8 cellular contexts compared by ENCODE assay signal in genomic region chr7:151519045-151519764, GRCh38. TPM values are rescaled to one million over a fixed set of nuclear protein-coding genes. Genes with fewer than 3 reads are reported as not detected.
DNase-seq lines count a peak whose midpoint lies in the region; ATAC-seq and TF ChIP-seq lines count a peak whose summit lies in the region.
"Not testable (repeated sequence)": the region's sequence is repeated elsewhere in the genome, so short reads cannot be mapped to it uniquely, and the experiment has no call there.

No MANE protein-coding gene starts in this region.

- peak overlapping the region; percentile 88 for H3K9ac ChIP-seq in SK-N-SH

- not testable (repeated sequence) for H3K9me2 ChIP-seq in SK-N-SH

- TF ChIP-seq EP300 in SK-N-SH (IDR thresholded peaks at IDR 0.05; ENCODE audit: borderline replicate concordance in 1 of 2, low read depth in 1 of 2, low read length in 1 of 2) = not testable (repeated sequence)

- peak overlapping the region; percentile 94 to 99 (median 98) for H3K27ac Mint-ChIP-seq in CD8-positive, alpha-beta memory T cell
- H3K27ac Mint-ChIP-seq in naive thymus-derived CD4-positive, alpha-beta T cell = peak overlapping the region; percentile 94 to 99 (median 98)

- POLR2A ChIA-PET in CD8-positive, alpha-beta memory T cell (lab: Charles Lee) = interaction anchor here (0.9 to 1.6 kb wide), 9 partner anchors 19 to 1681 kb away, joined by 3 to 9 read pairs (median 4); partner anchors contain the start of genes ABCF2, NUB1, PRKAG2 and ZNF862
- POLR2A ChIA-PET in SK-N-SH (lab: Yijun Ruan, JAX) = interaction anchor here (0.9 to 2.7 kb wide), 2 partner anchors 20 to 109 kb away, joined by 3 to 9 read pairs; partner anchors contain the start of gene WDR86
- POLR2A ChIA-PET in naive thymus-derived CD4-positive, alpha-beta T cell (lab: Charles Lee) = interaction anchor here (0.6 to 2.1 kb wide), 5 partner anchors 10 to 358 kb away, joined by 3 to 11 read pairs (median 5); partner anchors contain the start of gene PRKAG2

- peak; percentile 32 for ATAC-seq in GM21367 (IDR thresholded peaks at IDR 0.05; ENCODE audit: unreplicated experiment)
- peak; percentile 48 for ATAC-seq in HG03460 (IDR thresholded peaks at IDR 0.05; ENCODE audit: unreplicated experiment)
- ATAC-seq in naive thymus-derived CD4-positive, alpha-beta T cell = peak; percentile 76

- peak overlapping the region; percentile 62 for H3K4me3 ChIP-seq in CD8-positive, alpha-beta memory T cell (ENCODE audit: low read length)
- H3K4me3 ChIP-seq in SK-N-SH (ENCODE audit: low read depth in 2 of 2, low read length in 1 of 2) (peak overlapping the region; percentile 77 to 81), fibroblast of the aortic adventitia (ENCODE audit: low read depth, low read length) (peak overlapping the region; percentile 81)
- H3K4me3 ChIP-seq in naive thymus-derived CD4-positive, alpha-beta T cell (ENCODE audit: low read length) = peak overlapping the region; percentile 72

- peak overlapping the region; percentile 89 for H3K4me2 ChIP-seq in SK-N-SH

- H3K9me3 ChIP-seq in CD8-positive, alpha-beta memory T cell (ENCODE audit: low read length); SK-N-SH; naive thymus-derived CD4-positive, alpha-beta T cell (ENCODE audit: control insufficient read depth in 2 of 3, low read length in 3 of 3): not testable (repeated sequence)

- intact Hi-C loops in naive thymus-derived CD4-positive, alpha-beta T cell (cut with micrococcal nuclease) = loop anchor here (1.0 to 10.0 kb wide), 15 partner anchors 22 to 1894 kb away; partner anchors contain the start of genes ABCF2 (in 2 of the 2), FASTK (in 2 of the 2), TMUB1 (in 2 of the 2) and AGAP3 (in 1 of the 2)

- CTCF ChIA-PET in CD8-positive, alpha-beta memory T cell (lab: Charles Lee) = interaction anchor here (1.3 to 2.1 kb wide), 3 partner anchors 20 to 71 kb away, joined by 3 to 8 read pairs (median 3); no protein-coding TSS in a partner anchor
- CTCF ChIA-PET in SK-N-SH (lab: Yijun Ruan, JAX) = interaction anchor here (0.6 to 3.2 kb wide), 6 partner anchors 9 to 648 kb away, joined by 3 to 18 read pairs (median 4); no protein-coding TSS in a partner anchor
- CTCF ChIA-PET in naive thymus-derived CD4-positive, alpha-beta T cell (lab: Charles Lee) = interaction anchor here (0.5 kb wide), 1 partner anchor 116 kb away, joined by 4 read pairs; no protein-coding TSS in a partner anchor

- peaks cover 47% of the 10 kb centered on the region for H4K20me1 ChIP-seq in SK-N-SH (ENCODE audit: insufficient read depth)

- TF ChIP-seq RAD21 in SK-N-SH (IDR thresholded peaks at IDR 0.05; ENCODE audit: low read length) = not testable (repeated sequence)

- peaks cover 51% of the 10 kb centered on the region for H3K79me2 ChIP-seq in SK-N-SH (ENCODE audit: insufficient read depth)

- H2AFZ ChIP-seq in SK-N-SH (ENCODE audit: low read depth) = not testable (repeated sequence)

- not testable (repeated sequence) for TF ChIP-seq CTCF in SK-N-SH (IDR thresholded peaks at IDR 0.05); fibroblast of the aortic adventitia (IDR thresholded peaks at IDR 0.05; ENCODE audit: insufficient read depth, low read length)

- DNase-seq in CD8-positive, alpha-beta memory T cell = peak in 4 of 5 donors; percentile 53 to 76 (median 65)
- DNase-seq in SK-N-SH = peak; percentile 77
- peak; percentile 36 to 59 (median 52) for DNase-seq in activated naive CD4-positive, alpha-beta T cell (lab: John Stamatoyannopoulos, UW)
- not testable (repeated sequence) for DNase-seq in fibroblast of the aortic adventitia (ENCODE audit: low read depth)
- DNase-seq in naive thymus-derived CD4-positive, alpha-beta T cell = peak in 7 of 9 donors; percentile 52 to 77 (median 62)
- DNase-seq in stimulated activated CD8-positive, alpha-beta memory T cell treated with anti-CD3 and anti-CD28 coated beads, Interleukin-2, amount 100 ng/mL, for 48 hours (ENCODE audit: low read depth in 2 of 2) = peak; percentile 33 to 58

- not testable (repeated sequence) for H3K9me3 Mint-ChIP-seq in CD8-positive, alpha-beta memory T cell; naive thymus-derived CD4-positive, alpha-beta T cell

- peak overlapping the region; percentile 80 for H3K27ac ChIP-seq in CD8-positive, alpha-beta memory T cell (ENCODE audit: low read depth, low read length)
- peak overlapping the region; percentile 84 to 91 for H3K27ac ChIP-seq in SK-N-SH (ENCODE audit: low read depth in 2 of 2, low read length in 1 of 2)
- H3K27ac ChIP-seq in naive thymus-derived CD4-positive, alpha-beta T cell (ENCODE audit: low read depth, low read length) = peak overlapping the region; percentile 88

- peak overlapping the region; percentile 92 to 97 (median 96) for H3K4me3 Mint-ChIP-seq in CD8-positive, alpha-beta memory T cell
- H3K4me3 Mint-ChIP-seq in naive thymus-derived CD4-positive, alpha-beta T cell = peak overlapping the region; percentile 87 to 97 (median 94)

- H3K27me3 ChIP-seq in CD8-positive, alpha-beta memory T cell (ENCODE audit: insufficient read depth, low read length, poor library complexity, severe bottlenecking); SK-N-SH (ENCODE audit: insufficient read depth); naive thymus-derived CD4-positive, alpha-beta T cell (ENCODE audit: control insufficient read depth in 2 of 2, insufficient read depth in 2 of 2, low read length in 2 of 2): not testable (repeated sequence)

- H3K36me3 Mint-ChIP-seq in CD8-positive, alpha-beta memory T cell = peaks cover 0 to 11% (median 0%) of the 10 kb centered on the region in 3 donors
- H3K36me3 Mint-ChIP-seq in naive thymus-derived CD4-positive, alpha-beta T cell = not testable (repeated sequence)

- WGBS in SK-N-SH (ENCODE audit: low lambda C conversion rate) = 0% methylated on average over 2 of the region's 113 CpGs

- not testable (repeated sequence) for H3F3A ChIP-seq in SK-N-SH (replicated peaks; ENCODE audit: insufficient read depth)

- H3K36me3 ChIP-seq in CD8-positive, alpha-beta memory T cell (ENCODE audit: insufficient read depth, low read length); SK-N-SH (replicated peaks in 1 of 2; ENCODE audit: control insufficient read depth in 1 of 2, insufficient read depth in 2 of 2, low read length in 1 of 2); naive thymus-derived CD4-positive, alpha-beta T cell (ENCODE audit: control insufficient read depth in 2 of 3, insufficient read depth in 3 of 3, low read length in 3 of 3): not testable (repeated sequence)

- not testable (repeated sequence) for H3K27me3 Mint-ChIP-seq in CD8-positive, alpha-beta memory T cell
- peaks cover 0 to 12% (median 0%) of the 10 kb centered on the region in 5 donors for H3K27me3 Mint-ChIP-seq in naive thymus-derived CD4-positive, alpha-beta T cell

- peaks cover 40 to 54% (median 52%) of the 10 kb centered on the region in 3 donors for H3K4me1 Mint-ChIP-seq in CD8-positive, alpha-beta memory T cell
- H3K4me1 Mint-ChIP-seq in naive thymus-derived CD4-positive, alpha-beta T cell = peaks cover 33 to 51% (median 41%) of the 10 kb centered on the region in 7 donors

- H3K4me1 ChIP-seq in CD8-positive, alpha-beta memory T cell (ENCODE audit: insufficient read depth, low read length) = peaks cover 40% of the 10 kb centered on the region
- H3K4me1 ChIP-seq in SK-N-SH (ENCODE audit: control insufficient read depth in 1 of 2, insufficient read depth in 2 of 2, low read depth in 1 of 2, low read length in 1 of 2) = peaks cover 6 to 19% of the 10 kb centered on the region in 2 experiments; a peak in 2 of 4 replicates
- peaks cover 24 to 26% of the 10 kb centered on the region in 2 donors for H3K4me1 ChIP-seq in naive thymus-derived CD4-positive, alpha-beta T cell (ENCODE audit: control insufficient read depth in 2 of 2, insufficient read depth in 2 of 2, low read length in 2 of 2)

TF ChIP-seq in SK-N-SH, 30 proteins besides CTCF, POLR2A, EP300 and RAD21:
- TF ChIP-seq USF1 (IDR thresholded peaks at IDR 0.05; ENCODE audit: borderline replicate concordance, low read depth) = 0 out of 2 replicates have a peak, but pooled peaks have one; percentile 21
- TF ChIP-seq MAX (IDR thresholded peaks at IDR 0.05; ENCODE audit: low read depth) = peak; percentile 26; the same call in 1 of the 2 replicates
- TF ChIP-seq MXI1 (IDR thresholded peaks at IDR 0.05; ENCODE audit: low read depth, low read length) = peak; percentile 70
- TF ChIP-seq SMC3 (IDR thresholded peaks at IDR 0.05; ENCODE audit: low read depth, low read length) = peak; percentile 2; the same call in 1 of the 2 replicates
TF ChIP-seq in SK-N-SH: peak in this region for 4; not testable (repeated sequence) for 26.

RNA-seq across cellular contexts. Expression of gene RHEB, which starts 0.5 kb away (rescaled TPM):
- total RNA-seq in CD8-positive, alpha-beta memory T cell = 10 to 100 TPM; 53.6 to 54.9 TPM
- polyA plus RNA-seq in CD8-positive, alpha-beta memory T cell = 72.2 TPM
- 87.3 and 90.5 TPM in 2 replicates for polyA plus RNA-seq in SK-N-SH (2012; rRNA removed)
- 116 and 169 TPM in 2 replicates for polyA plus RNA-seq in SK-N-SH (2012; cell fraction: cytosol; rRNA removed)
- polyA plus RNA-seq in SK-N-SH (2012; cell fraction: nucleus; rRNA removed) = 42.8 and 46.3 TPM in 2 replicates
- total RNA-seq in fibroblast of the aortic adventitia (ENCODE audit: low replicate concordance) = 98.8 and 173 TPM in 2 replicates
- 10 to 100 TPM; 31.2 to 62.6 (median 40.2) TPM for total RNA-seq in naive thymus-derived CD4-positive, alpha-beta T cell
- polyA plus RNA-seq in naive thymus-derived CD4-positive, alpha-beta T cell = 10 to 100 TPM; 57.8 to 59.0 TPM
